16 cellular contexts compared by ENCODE assay signal in the genomic region with DNA sequence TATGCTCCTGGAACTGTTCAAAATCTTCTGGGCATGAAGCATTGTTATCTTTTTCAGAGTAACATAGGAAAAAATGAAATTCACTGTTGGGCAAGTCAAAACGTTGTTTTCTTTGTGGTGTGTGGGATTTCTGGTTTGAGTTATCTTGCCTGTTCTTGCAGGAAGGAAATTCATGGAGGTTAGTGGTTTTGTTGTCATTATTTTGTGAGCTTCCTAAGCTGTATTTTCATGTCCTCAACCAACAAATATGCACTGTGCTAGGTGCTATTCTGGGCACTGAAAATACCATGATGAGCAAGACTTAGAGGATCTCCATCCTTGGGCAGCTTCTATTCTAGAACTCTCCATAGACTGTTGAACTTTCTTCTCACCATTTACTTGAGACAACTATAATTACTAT. TPM values are rescaled to one million over a fixed set of nuclear protein-coding genes. Genes with fewer than 3 reads are reported as not detected.
A peak's percentile ranks its signal among the peaks of the same experiment; 100 is the strongest.
DNase-seq lines count a peak whose midpoint lies in the region; ATAC-seq, FAIRE-seq and TF ChIP-seq lines count a peak whose summit lies in the region.
"Had no signal": no experiment of that assay in that cellular context is flagged by ENCODE, and none has a peak within 500 bp of the region (broad histone marks: within the 10 kb centered on the region; RNA-seq: fewer than 3 reads in every experiment).

No MANE protein-coding gene starts in this region.

- SMC1A ChIA-PET in GM12878 (lab: Charles Lee; ENCODE audit: uncharacterized antibody, unreplicated experiment), result interaction anchor here (0.7 to 1.6 kb wide), 4 partner anchors 9 to 172 kb away, joined by 3 to 4 read pairs (median 4); no protein-coding TSS in a partner anchor

- peak; percentile 92 for FAIRE-seq in GM12878 (lab: Jason Lieb, UNC)

- no peaks in the 10 kb centered on the region for H3K9me3 Mint-ChIP-seq in activated T-cell treated with anti-CD3 and anti-CD28 coated beads, Interleukin-2, amount 50 U/mL, for 24 hours

- TF ChIP-seq POLR2A in NB4 (IDR thresholded peaks at IDR 0.05; ENCODE audit: extremely low read depth, insufficient read length) (no peak), GM12878 (IDR thresholded peaks at IDR 0.05; ENCODE audit: low read depth, low read length) (no peak)

- H3K27ac ChIP-seq in GM12878 (ENCODE audit: control insufficient read depth, insufficient read depth), result no peak overlapping the region
- H3K27ac ChIP-seq: esophagus muscularis mucosa, right lobe of liver, tibial nerve had no signal

- H3K4me2 ChIP-seq in GM12878 (ENCODE audit: control insufficient read depth, insufficient read depth), result 0 out of 2 replicates have a peak overlapping the region, but pooled peaks have one; percentile 1

- RAD21 ChIA-PET in GM12878 (lab: Charles Lee; ENCODE audit: unreplicated experiment), result interaction anchor here (1.2 kb wide), 1 partner anchor 13 kb away, joined by 3 read pairs; no protein-coding TSS in a partner anchor

- H3K9ac ChIP-seq in GM12878 (ENCODE audit: control insufficient read depth, insufficient read depth, low read length), result no peak overlapping the region

- H3K4me1 ChIP-seq in GM12878 (ENCODE audit: control insufficient read depth, insufficient read depth, low read length), result no peaks in the 10 kb centered on the region
- H3K4me1 ChIP-seq: right lobe of liver had no signal

- TF ChIP-seq RAD21 in GM12878 (IDR thresholded peaks at IDR 0.05; ENCODE audit: insufficient read depth, low read depth, low read length), result no peak

- no peaks in the 10 kb centered on the region for H3K27me3 ChIP-seq in GM12878 (replicated peaks in 1 of 2; ENCODE audit: control insufficient read depth in 2 of 2, insufficient read depth in 2 of 2, low read length in 1 of 2)
- H3K27me3 ChIP-seq: right lobe of liver, tibial nerve had no signal

- H3K4me3 ChIP-seq in NB4 (ENCODE audit: low read depth, low read length) (no peak overlapping the region), GM12878 (no peak overlapping the region)
- H3K4me3 ChIP-seq: esophagus muscularis mucosa, right lobe of liver, tibial nerve had no signal

- no peaks in the 10 kb centered on the region for H3K79me2 ChIP-seq in GM12878 (ENCODE audit: control insufficient read depth, insufficient read depth, low read length)

- H3K4me1 Mint-ChIP-seq in activated T-cell treated with anti-CD3 and anti-CD28 coated beads, Interleukin-2, amount 50 U/mL, for 24 hours (ENCODE audit: low read depth), result peaks cover 25% of the 10 kb centered on the region

- TF ChIP-seq EP300 in GM12878 (IDR thresholded peaks at IDR 0.05; ENCODE audit: borderline replicate concordance in 1 of 2, control insufficient read depth in 1 of 2, low read depth in 2 of 2, low read length in 2 of 2), result no peak

- WGBS in GM12878 (ENCODE audit: insufficient coverage, insufficient replicate concordance, low lambda C conversion rate, missing lambda C conversion rate), result 0% methylated on average over 1 of the region's 1 CpG

- BruUV-seq in GM12878 (replicated peaks; lab: Mats Ljungman, UMichigan), result no TSS peak

- in situ Hi-C loops in GM12878 (cut with MboI), result no loop called here

- peak; percentile 44 for ATAC-seq in GM12878
- peak; percentile 39 for ATAC-seq in stimulated activated naive CD8-positive, alpha-beta T cell treated with anti-CD3 and anti-CD28 coated beads, Interleukin-15, Interleukin-2, amounts not matched to agents 100 U/mL and 50 U/mL, for 24 hours
- no peak for ATAC-seq in GM18907 (IDR thresholded peaks at IDR 0.05; ENCODE audit: unreplicated experiment)
- ATAC-seq in HG02798 (IDR thresholded peaks at IDR 0.05; ENCODE audit: poor library complexity, unreplicated experiment), result no peak
- ATAC-seq: right lobe of liver had no signal

- POLR2A ChIA-PET in GM12878 (lab: Charles Lee), result no interaction called here

- H3K9me3 ChIP-seq in GM12878 (replicated peaks; ENCODE audit: control insufficient read depth, insufficient read depth, low read length), result no peaks in the 10 kb centered on the region
- H3K9me3 ChIP-seq: esophagus muscularis mucosa, right lobe of liver, tibial nerve had no signal

- H4K20me1 ChIP-seq in GM12878 (ENCODE audit: control insufficient read depth, insufficient read depth), result no peaks in the 10 kb centered on the region

- TF ChIP-seq CTCF in NB4 (IDR thresholded peaks at IDR 0.05; ENCODE audit: low read depth, low read length) (no peak), GM12878 (IDR thresholded peaks at IDR 0.05 in 2 of 3, conservative IDR thresholded peaks at IDR 0.05 in 1 of 3; ENCODE audit: control insufficient read depth in 2 of 3, extremely low read depth in 1 of 3, insufficient read depth in 1 of 3, low read depth in 3 of 3, low read length in 3 of 3) (no peak)

- CTCF ChIA-PET in GM12878 (lab: Yijun Ruan, JAX), result interaction anchor here (0.8 to 2.6 kb wide), 5 partner anchors 14 to 326 kb away, joined by 3 to 12 read pairs (median 4); no protein-coding TSS in a partner anchor

- H3K27ac Mint-ChIP-seq in activated T-cell treated with anti-CD3 and anti-CD28 coated beads, Interleukin-2, amount 50 U/mL, for 24 hours, result peak overlapping the region; percentile 3

- no peaks in the 10 kb centered on the region for H3K36me3 ChIP-seq in GM12878 (ENCODE audit: control insufficient read depth in 2 of 2, insufficient read depth in 2 of 2, low read length in 1 of 2)
- H3K36me3 ChIP-seq: esophagus muscularis mucosa, right lobe of liver, tibial nerve had no signal

- intact Hi-C loops in GM12878 (cut with micrococcal nuclease; ENCODE audit: unreplicated experiment), result loop anchor here (5.0 kb wide), 1 partner anchor 227 kb away; no protein-coding TSS in a partner anchor

- no peaks in the 10 kb centered on the region for H3K36me3 Mint-ChIP-seq in activated T-cell treated with anti-CD3 and anti-CD28 coated beads, Interleukin-2, amount 50 U/mL, for 24 hours (ENCODE audit: low read depth)

- H3K4me3 Mint-ChIP-seq in activated T-cell treated with anti-CD3 and anti-CD28 coated beads, Interleukin-2, amount 50 U/mL, for 24 hours, result no peak overlapping the region

- no peaks in the 10 kb centered on the region for H3K27me3 Mint-ChIP-seq in activated T-cell treated with anti-CD3 and anti-CD28 coated beads, Interleukin-2, amount 50 U/mL, for 24 hours

- DNase-seq in activated T-cell treated with anti-CD3 and anti-CD28 coated beads, Interleukin-2, amount 50 U/mL, for 24 hours, result no peak
- no peak for DNase-seq in activated T-cell treated with anti-CD3 and anti-CD28 coated beads, Interleukin-2, amount 50 U/mL, for 1 hour
- DNase-seq in NB4 (ENCODE audit: low read depth) (peak; percentile 67), GM12878 (ENCODE audit: low read depth, low spot score) (peak; percentile 62), SIG-M5 (lab: John Stamatoyannopoulos, UW) (no peak)
- no peak for DNase-seq in stimulated activated naive CD8-positive, alpha-beta T cell treated with anti-CD3 and anti-CD28 coated beads, Interleukin-15, Interleukin-2, amounts not matched to agents 100 U/mL and 50 U/mL, for 24 hours
- DNase-seq: activated T-cell treated with anti-CD3 and anti-CD28 coated beads for 4 hours, AML-193, EL, NCI-H2029, right lobe of liver had no signal

- H2AFZ ChIP-seq in GM12878 (ENCODE audit: control insufficient read depth, low read depth, low read length), result no peak overlapping the region

TF ChIP-seq in GM12878, 131 proteins besides CTCF, POLR2A, EP300 and RAD21 (continues in another document):
- TF ChIP-seq, protein P1, sequence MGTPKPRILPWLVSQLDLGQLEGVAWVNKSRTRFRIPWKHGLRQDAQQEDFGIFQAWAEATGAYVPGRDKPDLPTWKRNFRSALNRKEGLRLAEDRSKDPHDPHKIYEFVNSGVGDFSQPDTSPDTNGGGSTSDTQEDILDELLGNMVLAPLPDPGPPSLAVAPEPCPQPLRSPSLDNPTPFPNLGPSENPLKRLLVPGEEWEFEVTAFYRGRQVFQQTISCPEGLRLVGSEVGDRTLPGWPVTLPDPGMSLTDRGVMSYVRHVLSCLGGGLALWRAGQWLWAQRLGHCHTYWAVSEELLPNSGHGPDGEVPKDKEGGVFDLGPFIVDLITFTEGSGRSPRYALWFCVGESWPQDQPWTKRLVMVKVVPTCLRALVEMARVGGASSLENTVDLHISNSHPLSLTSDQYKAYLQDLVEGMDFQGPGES (IDR thresholded peaks at IDR 0.05), result no peak
- TF ChIP-seq, protein P2, sequence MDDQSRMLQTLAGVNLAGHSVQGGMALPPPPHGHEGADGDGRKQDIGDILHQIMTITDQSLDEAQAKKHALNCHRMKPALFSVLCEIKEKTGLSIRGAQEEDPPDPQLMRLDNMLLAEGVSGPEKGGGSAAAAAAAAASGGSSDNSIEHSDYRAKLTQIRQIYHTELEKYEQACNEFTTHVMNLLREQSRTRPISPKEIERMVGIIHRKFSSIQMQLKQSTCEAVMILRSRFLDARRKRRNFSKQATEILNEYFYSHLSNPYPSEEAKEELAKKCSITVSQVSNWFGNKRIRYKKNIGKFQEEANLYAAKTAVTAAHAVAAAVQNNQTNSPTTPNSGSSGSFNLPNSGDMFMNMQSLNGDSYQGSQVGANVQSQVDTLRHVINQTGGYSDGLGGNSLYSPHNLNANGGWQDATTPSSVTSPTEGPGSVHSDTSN (IDR thresholded peaks at IDR 0.05; ENCODE audit: insufficient replicate concordance, low read depth, low read length), result no peak
- no peak for TF ChIP-seq NRF1 (conservative IDR thresholded peaks at IDR 0.05; ENCODE audit: low read depth, low read length)
- 0 out of 2 replicates have a peak, but pooled peaks have one; percentile 50 for TF ChIP-seq BCL11A (IDR thresholded peaks at IDR 0.05; ENCODE audit: low read depth, low read length)
- no peak for TF ChIP-seq RBBP5 (conservative IDR thresholded peaks at IDR 0.05)
- peak; percentile 85 for TF ChIP-seq RUNX3 (IDR thresholded peaks at IDR 0.05; ENCODE audit: low read length)
- TF ChIP-seq HDAC2 (IDR thresholded peaks at IDR 0.05), result no peak

RNA-seq across cellular contexts. Expression of gene SPINK2, which starts 16.9 kb away (rescaled TPM):
- not detected in 2 replicates for total RNA-seq in GM12878 (2013; cell fraction: nucleolus; rRNA removed)
- total RNA-seq in GM12878 (2014; rRNA removed) (0.27 and 0.40 TPM in 2 replicates), GM12878 (2014; rRNA removed; fragmentation: Illumina TruSeq; extraction: Trizol) (0.27 and 0.60 TPM in 2 replicates), GM12878 (2021) (not detected in 2 replicates)
- not detected for polyA plus RNA-seq in GM12878 (2011; ENCODE audit: low read depth)
- polyA plus RNA-seq in GM12878 (2011; rRNA removed) (0.61 and 0.73 TPM in 2 replicates), GM12878 (2014; fragmentation: Illumina TruSeq; extraction: Trizol) (0.13 and 2.4 TPM in 2 replicates), GM12878 (2014; fragmentation: Nextera tagmentation; extraction: Ambion mirVana) (1 to 10 TPM in 1 of 2 experiments, under 1 TPM in 1; 0.61 to 1.0 TPM), GM12878 (2014; rRNA removed) (0.30 and 0.49 TPM in 2 replicates), GM12878 (2016; fragmentation: Nextera tagmentation; extraction: Ambion mirVana) (under 1 TPM; 0.66 to 0.88 TPM)
- 0.81 and 1.3 TPM in 2 replicates for polyA plus RNA-seq in GM12878 (2011; cell fraction: cytosol; rRNA removed)
- 0.39 TPM in 1 of 2 replicates, not detected in the other for polyA plus RNA-seq in GM12878 (2011; cell fraction: nucleus; rRNA removed)
- polyA plus RNA-seq in GM12878 (2012), result 0.58 and 0.86 TPM in 2 replicates
- polyA minus RNA-seq in GM12878 (2011; rRNA and poly(A)+ RNA removed), result not detected in 2 replicates
- not detected in 2 replicates for polyA minus RNA-seq in GM12878 (2011; cell fraction: cytosol; rRNA and poly(A)+ RNA removed)
- not detected in 2 replicates for polyA minus RNA-seq in GM12878 (2011; cell fraction: nucleus; rRNA and poly(A)+ RNA removed)
- total RNA-seq: chondrocyte, esophagus muscularis mucosa, right lobe of liver, tibial nerve had no signal

Comparison
In these comparisons a context has a peak if more than half of its experiments do, and no peak if none do; other contexts are left out.
1. DNase-seq: peak in NB4 (single experiment) and GM12878 (single experiment); none in activated T-cell treated with anti-CD3 and anti-CD28 coated beads, Interleukin-2, amount 50 U/mL, for 24 hours (single experiment), activated T-cell treated with anti-CD3 and anti-CD28 coated beads, Interleukin-2, amount 50 U/mL, for 1 hour (single experiment), stimulated activated naive CD8-positive, alpha-beta T cell treated with anti-CD3 and anti-CD28 coated beads, Interleukin-15, Interleukin-2, amounts not matched to agents 100 U/mL and 50 U/mL, for 24 hours (single experiment) and SIG-M5 (single experiment).
2. ATAC-seq: peak in GM12878 (single experiment) and stimulated activated naive CD8-positive, alpha-beta T cell treated with anti-CD3 and anti-CD28 coated beads, Interleukin-15, Interleukin-2, amounts not matched to agents 100 U/mL and 50 U/mL, for 24 hours (single experiment); none in GM18907 (single experiment) and HG02798 (single experiment).